ENCODE assay signal across 12 cellular contexts in genomic region chr7:135158874-135159273, GRCh38. TPM values are rescaled to one million over a fixed set of nuclear protein-coding genes. Genes with fewer than 3 reads are reported as not detected.
DNase-seq lines count a peak whose midpoint lies in the region; ATAC-seq, FAIRE-seq and TF ChIP-seq lines count a peak whose summit lies in the region.
"Had no signal": no experiment of that assay in that cellular context is flagged by ENCODE, and none has a peak within 500 bp of the region (broad histone marks: within the 10 kb centered on the region; RNA-seq: fewer than 3 reads in every experiment).

No MANE protein-coding gene starts in this region.

- no peak for ATAC-seq in lower lobe of right lung
- no peak for ATAC-seq in HG03139 (IDR thresholded peaks at IDR 0.05; ENCODE audit: unreplicated experiment)

- H3K4me2 ChIP-seq in astrocyte (ENCODE audit: low read length), result no peak overlapping the region
- H3K4me2 ChIP-seq: SK-N-SH had no signal

- H3K27ac ChIP-seq in astrocyte (ENCODE audit: low read depth, low read length) (no peak overlapping the region), lower lobe of right lung (peak overlapping the region; percentile 40), thyroid gland (peak overlapping the region in 2 of 3 donors; percentile 33 to 57)

- no peaks in the 10 kb centered on the region for H3K9me3 ChIP-seq in astrocyte (ENCODE audit: insufficient read depth, low read depth, low read length)
- peaks cover 5% of the 10 kb centered on the region for H3K9me3 ChIP-seq in lower lobe of right lung
- no peaks in the 10 kb centered on the region for H3K9me3 ChIP-seq in thyroid gland
- H3K9me3 ChIP-seq: SK-N-SH had no signal

- H3K36me3 ChIP-seq in astrocyte (ENCODE audit: insufficient read depth, low read length) (peaks cover 2% of the 10 kb centered on the region), lower lobe of right lung (peaks cover 6% of the 10 kb centered on the region), thyroid gland (no peaks in the 10 kb centered on the region)
- H3K36me3 ChIP-seq: cardiac muscle cell had no signal

- no peak overlapping the region for H3K9ac ChIP-seq in astrocyte (ENCODE audit: low read length)
- H3K9ac ChIP-seq: SK-N-SH had no signal

- no peaks in the 10 kb centered on the region for H3K27me3 Mint-ChIP-seq in activated naive CD4-positive, alpha-beta T cell treated with anti-CD3 and anti-CD28 coated beads, Interleukin-2, amount 50 U/mL, for 24 hours
- no peaks in the 10 kb centered on the region for H3K27me3 Mint-ChIP-seq in astrocyte (ENCODE audit: low read depth, unreplicated experiment)

- TF ChIP-seq CTCF in astrocyte (IDR thresholded peaks at IDR 0.05; ENCODE audit: insufficient read depth, low read depth, low read length), result no peak
- no peak for TF ChIP-seq CTCF in lower lobe of right lung (IDR thresholded peaks at IDR 0.05)
- no peak for TF ChIP-seq CTCF in thyroid gland (IDR thresholded peaks at IDR 0.05)

- H3K27me3 ChIP-seq in astrocyte (ENCODE audit: insufficient read depth, low read length) (no peaks in the 10 kb centered on the region), lower lobe of right lung (ENCODE audit: low read depth) (no peaks in the 10 kb centered on the region), thyroid gland (no peaks in the 10 kb centered on the region)
- H3K27me3 ChIP-seq: cardiac muscle cell had no signal

- H3K4me3 ChIP-seq in astrocyte (ENCODE audit: insufficient read depth, low read depth, low read length) (no peak overlapping the region), lower lobe of right lung (no peak overlapping the region), thyroid gland (replicated peaks in 1 of 3) (no peak overlapping the region)
- H3K4me3 ChIP-seq: cardiac muscle cell had no signal

- H3K36me3 Mint-ChIP-seq in activated naive CD4-positive, alpha-beta T cell treated with anti-CD3 and anti-CD28 coated beads, Interleukin-2, amount 50 U/mL, for 24 hours, result peaks cover 65% of the 10 kb centered on the region
- H3K36me3 Mint-ChIP-seq in astrocyte (ENCODE audit: low read depth, unreplicated experiment), result peaks cover 22% of the 10 kb centered on the region

- WGBS in thyroid gland, 2 donors, result 66 to 86% methylated on average over 6 of the region's 6 CpGs

- no peak for TF ChIP-seq POLR2A in thyroid gland (IDR thresholded peaks at IDR 0.05)

- no peak for DNase-seq in activated naive CD4-positive, alpha-beta T cell (lab: John Stamatoyannopoulos, UW)
- no peak for DNase-seq in astrocyte (ENCODE audit: low read depth)
- DNase-seq in lower lobe of right lung, result no peak
- no peak for DNase-seq in thyroid gland
- no peak for DNase-seq in NCI-H524 treated with DMSO at 0.1 percent for 48 hours (lab: John Stamatoyannopoulos, UW)
- DNase-seq in stimulated activated naive CD4-positive, alpha-beta T cell (lab: John Stamatoyannopoulos, UW), result no peak
- DNase-seq: occipital lobe, SK-N-SH had no signal

- peaks cover 65% of the 10 kb centered on the region for H3K4me1 Mint-ChIP-seq in activated naive CD4-positive, alpha-beta T cell treated with anti-CD3 and anti-CD28 coated beads, Interleukin-2, amount 50 U/mL, for 24 hours
- peaks cover 21% of the 10 kb centered on the region for H3K4me1 Mint-ChIP-seq in astrocyte (ENCODE audit: low read depth, unreplicated experiment)

- intact Hi-C loops in lower lobe of right lung (cut with DNase I), result no loop called here
- intact Hi-C loops in thyroid gland (cut with DNase I), result no loop called here

- FAIRE-seq in astrocyte (lab: Jason Lieb, UNC), result no peak
- FAIRE-seq: urothelium cell line had no signal

- no peaks in the 10 kb centered on the region for H4K20me1 ChIP-seq in astrocyte (ENCODE audit: insufficient read depth, low read length)

- peak overlapping the region; percentile 98 for H3K27ac Mint-ChIP-seq in activated naive CD4-positive, alpha-beta T cell treated with anti-CD3 and anti-CD28 coated beads, Interleukin-2, amount 50 U/mL, for 24 hours
- H3K27ac Mint-ChIP-seq in astrocyte (ENCODE audit: unreplicated experiment), result peak overlapping the region; percentile 20

- H2AFZ ChIP-seq in astrocyte (ENCODE audit: low read depth, low read length), result no peak overlapping the region

- H3K79me2 ChIP-seq in astrocyte (ENCODE audit: insufficient read depth, low read length), result no peaks in the 10 kb centered on the region

- peaks cover 29% of the 10 kb centered on the region for H3K9me3 Mint-ChIP-seq in activated naive CD4-positive, alpha-beta T cell treated with anti-CD3 and anti-CD28 coated beads, Interleukin-2, amount 50 U/mL, for 24 hours
- H3K9me3 Mint-ChIP-seq in astrocyte (ENCODE audit: unreplicated experiment), result peaks cover 17% of the 10 kb centered on the region

- H3K4me1 ChIP-seq in astrocyte (ENCODE audit: insufficient read depth, low read length), result peaks cover 6% of the 10 kb centered on the region
- peaks cover 60% of the 10 kb centered on the region for H3K4me1 ChIP-seq in lower lobe of right lung
- H3K4me1 ChIP-seq in thyroid gland, result peaks cover 0 to 41% of the 10 kb centered on the region in 2 donors

- H3K4me3 Mint-ChIP-seq in activated naive CD4-positive, alpha-beta T cell treated with anti-CD3 and anti-CD28 coated beads, Interleukin-2, amount 50 U/mL, for 24 hours, result no peak overlapping the region
- H3K4me3 Mint-ChIP-seq in astrocyte (ENCODE audit: unreplicated experiment), result no peak overlapping the region

RNA-seq across cellular contexts. Expression of gene TMEM140, which starts 11.0 kb away (rescaled TPM):
- total RNA-seq in astrocyte (0.27 and 0.62 TPM in 2 replicates), lower lobe of right lung (39.3 TPM), thyroid gland (10 to 100 TPM; 12.8 to 33.1 (median 14.3) TPM)
- total RNA-seq: cardiac muscle cell had no signal

RNA-seq across cellular contexts. Expression of gene CYREN, which starts 11.6 kb away (rescaled TPM):
- total RNA-seq in astrocyte (31.0 and 33.7 TPM in 2 replicates), lower lobe of right lung (39.6 TPM), thyroid gland (10 to 100 TPM; 40.3 to 54.4 (median 46.8) TPM)

RNA-seq across cellular contexts. Expression of gene WDR91, which starts 52.5 kb away (rescaled TPM):
- total RNA-seq in astrocyte, result 5.5 and 6.6 TPM in 2 replicates
- total RNA-seq in lower lobe of right lung, result 27.1 TPM
- total RNA-seq in thyroid gland, result 10 to 100 TPM in 1 of 4 donors, 1 to 10 TPM in 3; 8.4 to 34.4 (median 9.1) TPM
